11 cellular contexts compared by ENCODE assay signal in the genomic region with DNA sequence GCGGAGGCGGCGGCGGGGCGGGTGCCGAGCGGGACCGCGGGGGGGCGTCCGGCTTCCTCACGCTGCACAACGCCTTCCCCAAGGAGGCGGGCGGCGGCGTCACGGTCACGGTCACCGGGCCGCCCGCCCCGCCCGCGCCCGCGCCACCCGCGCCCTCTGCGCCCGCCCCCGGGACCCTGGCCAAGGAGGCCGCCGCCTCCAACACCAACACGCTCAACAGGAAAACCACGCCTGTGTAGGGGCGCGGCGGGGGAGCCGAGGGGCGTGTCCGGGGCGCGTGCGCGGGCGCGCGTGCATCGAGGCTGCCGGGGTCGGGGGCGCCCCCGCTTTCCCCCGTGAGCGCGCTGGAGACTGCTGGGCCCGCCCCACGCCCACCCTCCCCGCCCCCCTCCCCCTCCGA. TPM values are rescaled to one million over a fixed set of nuclear protein-coding genes. Genes with fewer than 3 reads are reported as not detected.
DNase-seq lines count a peak whose midpoint lies in the region; ATAC-seq, FAIRE-seq and TF ChIP-seq lines count a peak whose summit lies in the region.
"Had no signal": no experiment of that assay in that cellular context is flagged by ENCODE, and none has a peak within 500 bp of the region (broad histone marks: within the 10 kb centered on the region; RNA-seq: fewer than 3 reads in every experiment).

No MANE protein-coding gene starts in this region.

- H3K4me3 ChIP-seq in A549 (peak overlapping the region; percentile 69), GM23248 (no peak overlapping the region), ascending aorta (peak overlapping the region; percentile 8 to 47)

- in situ Hi-C loops in GM23248 (cut with MboI): no loop called here

- H3F3A ChIP-seq in GM23248 (ENCODE audit: insufficient read depth): peaks cover 11% of the 10 kb centered on the region; the same call in 1 of the 2 replicates

- H3K9me2 ChIP-seq in GM23248 (ENCODE audit: insufficient read depth): no peaks in the 10 kb centered on the region

- TF ChIP-seq CTCF in A549 (IDR thresholded peaks at IDR 0.05) (no peak), ascending aorta (IDR thresholded peaks at IDR 0.05) (no peak)

- H3K79me2 ChIP-seq in GM23248 (ENCODE audit: insufficient read depth): no peaks in the 10 kb centered on the region

- H3K9me3 ChIP-seq in A549 (no peaks in the 10 kb centered on the region), GM23248 (ENCODE audit: low read depth) (no peaks in the 10 kb centered on the region), ascending aorta (no peaks in the 10 kb centered on the region)

- no peak for TF ChIP-seq EP300 in A549 (IDR thresholded peaks at IDR 0.05)

- H2AFZ ChIP-seq in GM23248: no peak overlapping the region

- no CpG with 5 or more reads among the region's 61 CpGs for WGBS in A549 (ENCODE audit: missing lambda C conversion rate)
- 0 to 2% methylated on average over 4 to 27 of the region's 61 CpGs for WGBS in GM23248 (ENCODE audit: low coverage in 1 of 2, low lambda C conversion rate in 2 of 2, missing lambda C conversion rate in 2 of 2), 2 experiments

- H3K4me1 ChIP-seq in A549 (peaks cover 22% of the 10 kb centered on the region), GM23248 (ENCODE audit: insufficient read depth) (no peaks in the 10 kb centered on the region), ascending aorta (peaks cover 3% of the 10 kb centered on the region in 2 donors)

- POLR2A ChIA-PET in A549 (lab: Yijun Ruan, JAX): no interaction called here

- FAIRE-seq in A549 (lab: Jason Lieb, UNC): no peak

- intact Hi-C loops in ascending aorta (cut with DNase I) (no loop called here), left colon (cut with DNase I, micrococcal nuclease) (no loop called here)

- no peaks in the 10 kb centered on the region for H4K20me1 ChIP-seq in GM23248 (ENCODE audit: insufficient read depth)

- CTCF ChIA-PET in A549 (lab: Yijun Ruan, JAX): interaction anchor here (0.6 to 3.1 kb wide), 3 partner anchors 41 to 114 kb away, joined by 3 to 59 read pairs (median 14); no protein-coding TSS in a partner anchor

- ATAC-seq in A549 (no peak), left colon (peak; percentile 42), GM19452 (IDR thresholded peaks at IDR 0.05; ENCODE audit: unreplicated experiment) (no peak), HG02870 (IDR thresholded peaks at IDR 0.05; ENCODE audit: unreplicated experiment) (no peak)

- peak; percentile 64 to 79 for DNase-seq in A549 (ENCODE audit: low read depth in 1 of 2, low spot score in 1 of 2)
- DNase-seq in GM23248: peak; percentile 46
- DNase-seq in ascending aorta (ENCODE audit: low spot score in 2 of 2): no peak
- DNase-seq in left colon: peak in 1 of 2 donors; percentile 50
- no peak for DNase-seq in SIG-M5 treated with dmso at 0.1 percent for 504 hours (lab: John Stamatoyannopoulos, UW; ENCODE audit: unreplicated experiment)
- no peak for DNase-seq in COR-L47 (lab: John Stamatoyannopoulos, UW)
- DNase-seq: KG1; stimulated activated CD4-positive, alpha-beta T cell treated with anti-CD3 and anti-CD28 coated beads, Interleukin-1b, Interleukin-23, amount 100 ng/mL, for 48 hours had no signal

- no peak for TF ChIP-seq POLR2A in A549 (IDR thresholded peaks at IDR 0.05; ENCODE audit: low read length)

- no peak overlapping the region for H3K9ac ChIP-seq in GM23248

- H3K36me3 ChIP-seq in GM23248 (ENCODE audit: low read depth) (no peaks in the 10 kb centered on the region), ascending aorta (no peaks in the 10 kb centered on the region)

- H3K27ac ChIP-seq in A549 (peak overlapping the region; percentile 84 to 97), GM23248 (no peak overlapping the region), ascending aorta (no peak overlapping the region)

- peak overlapping the region; percentile 84 for H3K4me2 ChIP-seq in A549
- H3K4me2 ChIP-seq in GM23248 (ENCODE audit: unreplicated experiment): no peak overlapping the region

- TF ChIP-seq RAD21 in A549 (conservative IDR thresholded peaks at IDR 0.05 in 1 of 2, IDR thresholded peaks at IDR 0.05 in 1 of 2): no peak

- H3K27me3 ChIP-seq in GM23248 (replicated peaks; ENCODE audit: insufficient read depth) (0 out of 2 replicates have a peak, but pooled peaks cover 6% of the 10 kb centered on the region), ascending aorta (peaks cover 17% of the 10 kb centered on the region)

TF ChIP-seq in A549, 52 proteins besides CTCF, POLR2A, EP300 and RAD21:
- TF ChIP-seq MAFK (IDR thresholded peaks at IDR 0.05; ENCODE audit: partially characterized antibody): no peak
- peak; percentile 32; the same call in 2 of the 3 replicates for TF ChIP-seq SMC3 (IDR thresholded peaks at IDR 0.05)
- 0 out of 5 replicates have a peak, but pooled peaks of 1 of the 2 experiments have one; percentile 50 for TF ChIP-seq JUN (IDR thresholded peaks at IDR 0.05)
- TF ChIP-seq ZFP36 (IDR thresholded peaks at IDR 0.05; ENCODE audit: borderline replicate concordance, partially characterized antibody): no peak

RNA-seq across cellular contexts. Expression of a gene that starts 8.8 kb away (rescaled TPM):
- polyA plus RNA-seq in A549 (2011; rRNA removed) (15.6 and 16.2 TPM in 2 replicates), A549 (2017; fragmentation: RNase III; extraction: RNeasy Plus Mini Kit Qiagen cat#74134 plus additional on column Dnase treatment) (4.4 to 8.2 TPM (median 7.3 TPM) in 3 replicates), GM23248 (2016; fragmentation: Nextera tagmentation; extraction: Ambion mirVana) (not detected in 2 replicates)
- 11.5 and 18.6 TPM in 2 replicates for polyA plus RNA-seq in A549 (2012; cell fraction: cytosol; rRNA removed)
- 18.5 and 21.7 TPM in 2 replicates for polyA plus RNA-seq in A549 (2012; cell fraction: nucleus; rRNA removed)
- 8.8 and 9.3 TPM in 2 replicates for polyA minus RNA-seq in A549 (2011; rRNA and poly(A)+ RNA removed)
- total RNA-seq in GM23248 (2014; rRNA removed; shearing (Covaris generic)): not detected in 2 replicates
- total RNA-seq in ascending aorta (not detected), left colon (not detected)
- total RNA-seq: ureter had no signal

RNA-seq across cellular contexts. Expression of a gene that starts 19.9 kb away (rescaled TPM):
- polyA plus RNA-seq in A549 (2011; rRNA removed) (1.1 and 1.5 TPM in 2 replicates), A549 (2017; fragmentation: RNase III; extraction: RNeasy Plus Mini Kit Qiagen cat#74134 plus additional on column Dnase treatment) (4.6 to 6.9 TPM (median 5.8 TPM) in 3 replicates), GM23248 (2016; fragmentation: Nextera tagmentation; extraction: Ambion mirVana) (not detected in 2 replicates)
- 0.69 and 0.74 TPM in 2 replicates for polyA plus RNA-seq in A549 (2012; cell fraction: cytosol; rRNA removed)
- polyA plus RNA-seq in A549 (2012; cell fraction: nucleus; rRNA removed): 3.2 and 5.0 TPM in 2 replicates
- 0.87 and 1.3 TPM in 2 replicates for polyA minus RNA-seq in A549 (2011; rRNA and poly(A)+ RNA removed)
- total RNA-seq in GM23248 (2014; rRNA removed; shearing (Covaris generic)): 0.11 TPM in 1 of 2 replicates, not detected in the other
- total RNA-seq in ascending aorta (0.32 TPM), left colon (under 1 TPM in 1 of 2 donors, not detected in 1; 0.03 TPM)

Comparison
In these comparisons a context has a peak if more than half of its experiments do, and no peak if none do; other contexts are left out.
1. DNase-seq: peak in A549 (2 of 2) and GM23248 (single experiment); none in ascending aorta (0 of 2), SIG-M5 treated with dmso at 0.1 percent for 504 hours (single experiment) and COR-L47 (single experiment).
2. H3K27ac ChIP-seq: peak in A549 (2 of 2); none in GM23248 (single experiment) and ascending aorta (0 of 2).